In the genomic region with DNA sequence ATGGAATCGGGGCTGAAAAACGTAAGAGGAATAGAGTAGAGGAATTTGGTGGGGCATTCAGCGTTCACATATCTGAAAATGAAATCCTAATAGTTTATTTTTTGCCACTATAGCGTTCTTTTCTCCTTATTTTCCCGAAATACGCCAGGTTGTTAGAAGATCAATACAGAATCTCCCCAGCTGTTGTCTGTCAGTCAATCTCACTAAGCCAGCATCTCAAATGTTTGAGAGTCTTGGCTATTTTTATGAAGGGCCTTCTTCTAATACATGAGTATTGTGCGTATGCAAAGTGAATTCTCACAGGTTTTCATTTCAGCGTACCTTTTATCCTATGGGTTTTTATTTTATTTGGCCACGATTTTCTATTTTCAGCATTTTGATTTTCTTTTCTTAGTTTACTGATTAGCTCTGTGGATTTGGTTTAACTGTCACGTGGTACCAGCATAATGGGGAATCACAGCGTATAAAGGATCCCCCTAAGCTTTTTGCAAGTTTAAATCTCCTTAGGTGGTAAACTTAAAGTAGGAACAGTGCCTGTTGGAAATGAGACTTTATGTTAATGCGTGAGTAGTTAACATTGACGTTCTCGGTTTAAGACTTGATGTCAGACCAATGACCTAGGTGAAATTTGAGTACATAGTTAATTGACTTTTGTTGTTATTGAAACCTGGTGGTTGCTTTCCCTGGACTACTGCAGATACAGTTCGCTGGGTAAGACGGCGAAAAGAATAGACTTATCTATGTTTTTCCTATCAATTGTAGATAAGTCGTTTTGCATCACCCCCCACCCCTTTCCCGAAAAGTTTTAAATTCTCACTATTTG, we compare ENCODE assay signal across 9 cellular contexts. TPM values are rescaled to one million over a fixed set of nuclear protein-coding genes. Genes with fewer than 3 reads are reported as not detected.
DNase-seq lines count a peak whose midpoint lies in the region; ATAC-seq, FAIRE-seq and TF ChIP-seq lines count a peak whose summit lies in the region.
"Had no signal": no experiment of that assay in that cellular context is flagged by ENCODE, and none has a peak within 500 bp of the region (broad histone marks: within the 10 kb centered on the region; RNA-seq: fewer than 3 reads in every experiment).

No MANE protein-coding gene starts in this region.

- H3K27me3 ChIP-seq in thymus (ENCODE audit: control insufficient read depth, insufficient read depth), result no peaks in the 10 kb centered on the region

- H3K27me3 Mint-ChIP-seq in activated naive CD4-positive, alpha-beta T cell treated with anti-CD3 and anti-CD28 coated beads, Interleukin-2, amount 50 U/mL, for 24 hours, result no peaks in the 10 kb centered on the region
- H3K27me3 Mint-ChIP-seq in activated naive CD8-positive, alpha-beta T cell treated with anti-CD3 and anti-CD28 coated beads, Interleukin-2, amount 10 ng/mL, durations not matched to agents 7 days and 5 days, result no peaks in the 10 kb centered on the region

- no peak for ATAC-seq in activated naive CD8-positive, alpha-beta T cell treated with anti-CD3 and anti-CD28 coated beads, Interleukin-2, amount 10 ng/mL, durations not matched to agents 7 days and 5 days (ENCODE audit: low read depth)
- ATAC-seq in GM21360 (IDR thresholded peaks at IDR 0.05; ENCODE audit: unreplicated experiment), result no peak

- no peak for TF ChIP-seq CTCF in kidney (IDR thresholded peaks at IDR 0.05; ENCODE audit: borderline replicate concordance, extremely low read depth, insufficient read depth)

- no peaks in the 10 kb centered on the region for H3K36me3 ChIP-seq in kidney (ENCODE audit: control insufficient read depth in 1 of 2, insufficient read depth in 2 of 2, low read length in 2 of 2)
- no peaks in the 10 kb centered on the region for H3K36me3 ChIP-seq in thymus (ENCODE audit: control insufficient read depth, insufficient read depth)

- peak overlapping the region; percentile 99 for H3K4me3 Mint-ChIP-seq in activated naive CD4-positive, alpha-beta T cell treated with anti-CD3 and anti-CD28 coated beads, Interleukin-2, amount 50 U/mL, for 24 hours
- H3K4me3 Mint-ChIP-seq in activated naive CD8-positive, alpha-beta T cell treated with anti-CD3 and anti-CD28 coated beads, Interleukin-2, amount 10 ng/mL, durations not matched to agents 7 days and 5 days, result peak overlapping the region; percentile 98

- H3K9me3 ChIP-seq in kidney (ENCODE audit: control insufficient read depth in 1 of 2, low read length in 2 of 2) (no peaks in the 10 kb centered on the region), thymus (ENCODE audit: control insufficient read depth) (no peaks in the 10 kb centered on the region)

- H3K9me3 Mint-ChIP-seq in activated naive CD4-positive, alpha-beta T cell treated with anti-CD3 and anti-CD28 coated beads, Interleukin-2, amount 50 U/mL, for 24 hours, result no peaks in the 10 kb centered on the region
- no peaks in the 10 kb centered on the region for H3K9me3 Mint-ChIP-seq in activated naive CD8-positive, alpha-beta T cell treated with anti-CD3 and anti-CD28 coated beads, Interleukin-2, amount 10 ng/mL, durations not matched to agents 7 days and 5 days

- DNase-seq in activated naive CD4-positive, alpha-beta T cell treated with anti-CD3 and anti-CD28 coated beads, Interleukin-2, amount 50 U/mL, for 16 hours, result no peak
- DNase-seq in activated naive CD8-positive, alpha-beta T cell treated with anti-CD3 and anti-CD28 coated beads, Interleukin-2, amount 10 ng/mL, durations not matched to agents 7 days and 5 days, result no peak
- DNase-seq in kidney (no peak), posterior cingulate gyrus (no peak)
- DNase-seq in stimulated activated naive CD4-positive, alpha-beta T cell (lab: John Stamatoyannopoulos, UW), result no peak

- peaks cover 84% of the 10 kb centered on the region for H3K4me1 Mint-ChIP-seq in activated naive CD4-positive, alpha-beta T cell treated with anti-CD3 and anti-CD28 coated beads, Interleukin-2, amount 50 U/mL, for 24 hours
- H3K4me1 Mint-ChIP-seq in activated naive CD8-positive, alpha-beta T cell treated with anti-CD3 and anti-CD28 coated beads, Interleukin-2, amount 10 ng/mL, durations not matched to agents 7 days and 5 days, result peaks cover 31% of the 10 kb centered on the region

- 37% methylated on average over 19 of the region's 19 CpGs for WGBS in thymus

- no peaks in the 10 kb centered on the region for H3K36me3 Mint-ChIP-seq in activated naive CD4-positive, alpha-beta T cell treated with anti-CD3 and anti-CD28 coated beads, Interleukin-2, amount 50 U/mL, for 24 hours
- peaks cover 10% of the 10 kb centered on the region for H3K36me3 Mint-ChIP-seq in activated naive CD8-positive, alpha-beta T cell treated with anti-CD3 and anti-CD28 coated beads, Interleukin-2, amount 10 ng/mL, durations not matched to agents 7 days and 5 days

- H3K27ac ChIP-seq in kidney (ENCODE audit: low read depth in 2 of 2, low read length in 2 of 2), result peak overlapping the region in 1 of 2 donors; percentile 7
- no peak overlapping the region for H3K27ac ChIP-seq in thymus (ENCODE audit: low read depth)

- peak overlapping the region; percentile 83 to 95 for H3K4me3 ChIP-seq in kidney (ENCODE audit: low read length in 2 of 2)
- H3K4me3 ChIP-seq in thymus (ENCODE audit: low read length), result peak overlapping the region; percentile 88

- FAIRE-seq in kidney (lab: Jason Lieb, UNC), result no peak
- FAIRE-seq: GM18507 had no signal

- peaks cover 0 to 5% of the 10 kb centered on the region in 2 donors for H3K4me1 ChIP-seq in kidney (ENCODE audit: control insufficient read depth in 1 of 2, insufficient read depth in 1 of 2, low read depth in 1 of 2, low read length in 2 of 2)
- H3K4me1 ChIP-seq in thymus (ENCODE audit: control insufficient read depth, insufficient read depth, low read length), result peaks cover 8% of the 10 kb centered on the region

- peak overlapping the region; percentile 99 for H3K27ac Mint-ChIP-seq in activated naive CD4-positive, alpha-beta T cell treated with anti-CD3 and anti-CD28 coated beads, Interleukin-2, amount 50 U/mL, for 24 hours
- peak overlapping the region; percentile 93 for H3K27ac Mint-ChIP-seq in activated naive CD8-positive, alpha-beta T cell treated with anti-CD3 and anti-CD28 coated beads, Interleukin-2, amount 10 ng/mL, durations not matched to agents 7 days and 5 days

- intact Hi-C loops in kidney (cut with DNase I) (no loop called here), posterior cingulate gyrus (cut with DNase I) (loop anchor here (2.0 kb wide), 1 partner anchor 75 kb away; the partner anchor contains the start of gene DNAJC19)

- POLR2A ChIA-PET in activated naive CD8-positive, alpha-beta T cell treated with anti-CD3 and anti-CD28 coated beads, Interleukin-2, amount 10 ng/mL, durations not matched to agents 7 days and 5 days (lab: Charles Lee), result interaction anchor here (1.2 to 1.4 kb wide), 2 partner anchors 18 to 312 kb away, joined by 3 read pairs; partner anchors contain the start of gene TTC14

- peak overlapping the region; percentile 77 to 92 for H3K9ac ChIP-seq in kidney (ENCODE audit: low read length in 2 of 2)

RNA-seq across cellular contexts. Expression of gene FXR1, which starts 1.3 kb away (rescaled TPM):
- total RNA-seq in activated naive CD8-positive, alpha-beta T cell treated with anti-CD3 and anti-CD28 coated beads, Interleukin-2, amount 10 ng/mL, durations not matched to agents 7 days and 5 days, result 100 to 1,000 TPM; 140 TPM
- 96.8 TPM for total RNA-seq in kidney
- polyA plus RNA-seq in kidney (ENCODE audit: insufficient read depth, low read depth, low replicate concordance), result 64.3 TPM
- 105 TPM for polyA plus RNA-seq in thymus
